Comparison of ENCODE assay signal across 8 cellular contexts in genomic region chr2:63840785-63841253, GRCh38. TPM values are rescaled to one million over a fixed set of nuclear protein-coding genes. Genes with fewer than 3 reads are reported as not detected.
DNase-seq lines count a peak whose midpoint lies in the region; ATAC-seq and TF ChIP-seq lines count a peak whose summit lies in the region.

No MANE protein-coding gene starts in this region.

- ATAC-seq in GM23338 (peak; percentile 85), naive B cell (ENCODE audit: low read depth in 2 of 2) (peak; percentile 84 to 86)
- peak; percentile 93 for ATAC-seq in stimulated activated effector memory CD8-positive, alpha-beta T cell treated with anti-CD3 and anti-CD28 coated beads, Interleukin-12 subunit alpha, Interleukin-12 subunit beta, amount 100 ng/mL, for 72 hours

- H3K9me2 ChIP-seq in GM23338 (ENCODE audit: insufficient read depth): no peaks in the 10 kb centered on the region

- H3K27me3 ChIP-seq in GM23338 (ENCODE audit: insufficient read depth): no peaks in the 10 kb centered on the region

- peak overlapping the region; percentile 100 for H3K4me3 Mint-ChIP-seq in GM23338
- peak overlapping the region; percentile 91 to 99 (median 98) for H3K4me3 Mint-ChIP-seq in naive B cell
- H3K4me3 Mint-ChIP-seq in stimulated activated effector memory CD8-positive, alpha-beta T cell treated with anti-CD3 and anti-CD28 coated beads, Interleukin-12 subunit alpha, Interleukin-12 subunit beta, amount 100 ng/mL, for 72 hours: peak overlapping the region; percentile 97

- peaks cover 7% of the 10 kb centered on the region; the same call in 1 of the 2 replicates for H3F3A ChIP-seq in GM23338 (replicated peaks; ENCODE audit: low read depth)

- H3K36me3 ChIP-seq in GM23338 (ENCODE audit: insufficient read depth): no peaks in the 10 kb centered on the region

- peak overlapping the region; percentile 87 for H3K4me2 ChIP-seq in GM23338

- H3K27ac Mint-ChIP-seq in GM23338: peak overlapping the region; percentile 98
- H3K27ac Mint-ChIP-seq in naive B cell: peak overlapping the region; percentile 95 to 99 (median 97)
- H3K27ac Mint-ChIP-seq in stimulated activated effector memory CD8-positive, alpha-beta T cell treated with anti-CD3 and anti-CD28 coated beads, Interleukin-12 subunit alpha, Interleukin-12 subunit beta, amount 100 ng/mL, for 72 hours: peak overlapping the region; percentile 99

- H3K27me3 Mint-ChIP-seq in GM23338 (ENCODE audit: insufficient read depth, low read depth, poor library complexity): peaks cover 8% of the 10 kb centered on the region
- H3K27me3 Mint-ChIP-seq in naive B cell: no peaks in the 10 kb centered on the region

- H3K27ac ChIP-seq in GM23338 (ENCODE audit: low read depth): peak overlapping the region; percentile 98

- H3K36me3 Mint-ChIP-seq in GM23338 (ENCODE audit: low read depth) (peaks cover 40% of the 10 kb centered on the region), naive B cell (peaks cover 0 to 4% of the 10 kb centered on the region in 2 donors)
- H3K36me3 Mint-ChIP-seq in stimulated activated effector memory CD8-positive, alpha-beta T cell treated with anti-CD3 and anti-CD28 coated beads, Interleukin-12 subunit alpha, Interleukin-12 subunit beta, amount 100 ng/mL, for 72 hours: peaks cover 18% of the 10 kb centered on the region

- H3K4me1 ChIP-seq in GM23338 (ENCODE audit: insufficient read depth): peaks cover 12% of the 10 kb centered on the region

- H3K4me1 Mint-ChIP-seq in GM23338: peaks cover 44% of the 10 kb centered on the region
- H3K4me1 Mint-ChIP-seq in naive B cell: peaks cover 24 to 41% (median 37%) of the 10 kb centered on the region in 3 donors
- H3K4me1 Mint-ChIP-seq in stimulated activated effector memory CD8-positive, alpha-beta T cell treated with anti-CD3 and anti-CD28 coated beads, Interleukin-12 subunit alpha, Interleukin-12 subunit beta, amount 100 ng/mL, for 72 hours: peaks cover 41% of the 10 kb centered on the region

- no peak for TF ChIP-seq CTCF in GM23338 (conservative IDR thresholded peaks at IDR 0.05; ENCODE audit: low read depth in 2 of 2)

- H3K9me3 Mint-ChIP-seq in GM23338: peaks cover 3% of the 10 kb centered on the region; the same call in 1 of the 3 replicates
- H3K9me3 Mint-ChIP-seq in naive B cell: no peaks in the 10 kb centered on the region
- no peaks in the 10 kb centered on the region for H3K9me3 Mint-ChIP-seq in stimulated activated effector memory CD8-positive, alpha-beta T cell treated with anti-CD3 and anti-CD28 coated beads, Interleukin-12 subunit alpha, Interleukin-12 subunit beta, amount 100 ng/mL, for 72 hours

- peak overlapping the region; percentile 87 for H3K4me3 ChIP-seq in GM23338

- no peak overlapping the region for H2AFZ ChIP-seq in GM23338

- peaks cover 14% of the 10 kb centered on the region; the same call in 1 of the 2 replicates for H4K20me1 ChIP-seq in GM23338 (replicated peaks; ENCODE audit: insufficient read depth)

- peak; percentile 99 for DNase-seq in Daoy (ENCODE audit: low read depth)
- peak; percentile 99 for DNase-seq in GM23338 (ENCODE audit: low spot score)
- peak; percentile 94 to 97 for DNase-seq in Kasumi-1 (lab: John Stamatoyannopoulos, UW)
- peak; percentile 98 for DNase-seq in RKO (ENCODE audit: low spot score)
- peak; percentile 92 to 96 for DNase-seq in activated T-helper 1 cell treated with anti-CD3 and anti-CD28 coated beads, Interleukin-2, amount 50 U/mL, for 16 hours (ENCODE audit: low read depth in 1 of 2, low spot score in 1 of 2)
- peak; percentile 98 for DNase-seq in fibroblast of gingiva (ENCODE audit: low read depth)
- peak; percentile 97 for DNase-seq in naive B cell
- peak; percentile 94 to 98 for DNase-seq in stimulated activated effector memory CD8-positive, alpha-beta T cell treated with anti-CD3 and anti-CD28 coated beads, Interleukin-12 subunit alpha, Interleukin-12 subunit beta, amount 100 ng/mL, for 72 hours (ENCODE audit: low spot score in 2 of 2)

- H3K79me2 ChIP-seq in GM23338 (replicated peaks; ENCODE audit: insufficient read depth): peaks cover 53% of the 10 kb centered on the region

TF ChIP-seq in GM23338, 12 proteins besides CTCF, POLR2A, EP300 and RAD21 (continues in another document):
- TF ChIP-seq CREB1 (CRISPR knock-in tag; IDR thresholded peaks at IDR 0.05; ENCODE audit: low read depth) (peak; percentile 48; the same call in 1 of the 2 replicates), ZNF462 (CRISPR knock-in tag; IDR thresholded peaks at IDR 0.05) (no peak)

RNA-seq across cellular contexts. Expression of gene UGP2, which starts 0.9 kb away (rescaled TPM):
- 47.6 and 51.9 TPM in 2 replicates for total RNA-seq in Daoy (2014; rRNA removed; shearing (Covaris generic))
- 742 and 744 TPM in 2 replicates for total RNA-seq in GM23338 (2014; rRNA removed; shearing (Covaris generic))
- polyA plus RNA-seq in GM23338 (2016; fragmentation: Nextera tagmentation; extraction: Ambion mirVana) (906 and 943 TPM in 2 replicates), naive B cell (ENCODE audit: low read depth in 6 of 6) (100 to 1,000 TPM in 5 of 6 donors, 10 to 100 TPM in 1; 94.3 to 152 (median 115) TPM)

Comparison
In these comparisons a context has a peak if more than half of its experiments do, and no peak if none do; other contexts are left out.
1. Peak in every context shown above with its lines: DNase-seq, ATAC-seq, H3K4me3 ChIP-seq and H3K27ac ChIP-seq.
2. RNA of gene UGP2, which starts 0.9 kb away (total RNA-seq): 742 to 744 TPM in GM23338; 47.6 to 51.9 TPM in Daoy; every median in the first group is over 10 times any median in the second.